In genomic region chr3:160665784-160666526, GRCh38 we compare ENCODE assay signal across 9 cellular contexts. TPM values are rescaled to one million over a fixed set of nuclear protein-coding genes. Genes with fewer than 3 reads are reported as not detected.
DNase-seq lines count a peak whose midpoint lies in the region; ATAC-seq and TF ChIP-seq lines count a peak whose summit lies in the region.
"Had no signal": no experiment of that assay in that cellular context is flagged by ENCODE, and none has a peak within 500 bp of the region (broad histone marks: within the 10 kb centered on the region; RNA-seq: fewer than 3 reads in every experiment).

No MANE protein-coding gene starts in this region.

- TF ChIP-seq CTCF in HFFc6 (IDR thresholded peaks at IDR 0.05), result no peak
- no peak for TF ChIP-seq CTCF in foreskin keratinocyte (conservative IDR thresholded peaks at IDR 0.05)
- no peak for TF ChIP-seq CTCF in endodermal cell (conservative IDR thresholded peaks at IDR 0.05)

- ATAC-seq in foreskin keratinocyte, result no peak

- H3K4me1 ChIP-seq in foreskin keratinocyte (peaks cover 10% of the 10 kb centered on the region), endodermal cell (ENCODE audit: control insufficient read depth, insufficient read depth, low read length) (peaks cover 11% of the 10 kb centered on the region)

- no peaks in the 10 kb centered on the region for H3K36me3 ChIP-seq in endodermal cell (ENCODE audit: control insufficient read depth, insufficient read depth, low read length)

- H3K27ac ChIP-seq in foreskin keratinocyte (no peak overlapping the region), endodermal cell (ENCODE audit: low read depth, low read length) (no peak overlapping the region)

- H3K4me3 ChIP-seq in endodermal cell (ENCODE audit: low read length), result no peak overlapping the region

- H3K36me3 Mint-ChIP-seq in HFFc6 (ENCODE audit: low read depth) (peaks cover 5% of the 10 kb centered on the region; the same call in 1 of the 2 replicates), endodermal cell (ENCODE audit: low read depth) (no peaks in the 10 kb centered on the region)
- H3K36me3 Mint-ChIP-seq: activated naive CD4-positive, alpha-beta T cell treated with anti-CD3 and anti-CD28 coated beads, Interleukin-2, amount 50 U/mL, for 24 hours had no signal

- H3K4me3 Mint-ChIP-seq in HFFc6 (peak overlapping the region; percentile 63), endodermal cell (no peak overlapping the region)
- H3K4me3 Mint-ChIP-seq: activated naive CD4-positive, alpha-beta T cell treated with anti-CD3 and anti-CD28 coated beads, Interleukin-2, amount 50 U/mL, for 24 hours had no signal

- DNase-seq in NCI-H1105 treated with DMSO at 0.1 percent for 48 hours (lab: John Stamatoyannopoulos, UW), result peak; percentile 22
- DNase-seq in NCI-H1105 (lab: John Stamatoyannopoulos, UW), result no peak
- peak; percentile 86 for DNase-seq in HFFc6
- DNase-seq in NAMALWA (ENCODE audit: low spot score), result peak; percentile 46
- DNase-seq in foreskin keratinocyte, result peak; percentile 54 to 57
- no peak for DNase-seq in endodermal cell
- no peak for DNase-seq in GOT3 (lab: John Stamatoyannopoulos, UW)
- no peak for DNase-seq in dermis blood vessel endothelial cell

- H3K4me1 Mint-ChIP-seq in HFFc6 (ENCODE audit: low read depth) (peaks cover 40% of the 10 kb centered on the region), endodermal cell (peaks cover 23% of the 10 kb centered on the region)

- H3K9ac ChIP-seq in endodermal cell (ENCODE audit: extremely low read depth, low read length, poor library complexity, severe bottlenecking), result no peak overlapping the region

- no peaks in the 10 kb centered on the region for H3K9me3 ChIP-seq in endodermal cell (ENCODE audit: control insufficient read depth, low read length)

- H3K27me3 Mint-ChIP-seq in HFFc6 (ENCODE audit: insufficient read depth), result no peaks in the 10 kb centered on the region
- peaks cover 69% of the 10 kb centered on the region for H3K27me3 Mint-ChIP-seq in endodermal cell (ENCODE audit: insufficient read depth)

- WGBS in endodermal cell (ENCODE audit: insufficient coverage in 1 of 2, insufficient read length in 1 of 2), 2 experiments, result 58 to 61% methylated on average over 4 of the region's 4 CpGs

- H3K27ac Mint-ChIP-seq in HFFc6 (peak overlapping the region; percentile 84), endodermal cell (no peak overlapping the region)
- H3K27ac Mint-ChIP-seq: activated naive CD4-positive, alpha-beta T cell treated with anti-CD3 and anti-CD28 coated beads, Interleukin-2, amount 50 U/mL, for 24 hours had no signal

- H3K27me3 ChIP-seq in foreskin keratinocyte (no peaks in the 10 kb centered on the region), endodermal cell (ENCODE audit: control insufficient read depth, insufficient read depth, low read length, poor library complexity, severe bottlenecking) (peaks cover 53% of the 10 kb centered on the region)

- H3K9me3 Mint-ChIP-seq in HFFc6, result no peaks in the 10 kb centered on the region
- H3K9me3 Mint-ChIP-seq in endodermal cell, result no peaks in the 10 kb centered on the region
- H3K9me3 Mint-ChIP-seq: activated naive CD4-positive, alpha-beta T cell treated with anti-CD3 and anti-CD28 coated beads, Interleukin-2, amount 50 U/mL, for 24 hours had no signal

RNA-seq across cellular contexts. Expression of gene ARL14, which starts 11.0 kb away (rescaled TPM):
- total RNA-seq in HFFc6 (2021; fragmentation: NEBNext Ultra II Directional; extraction: Animal tissue kit (Norgen Biotek cat#: 25700)), result under 1 TPM in 3 of 6 experiments, not detected in 3; 0.14 to 0.22 (median 0.17) TPM
- total RNA-seq in foreskin keratinocyte (0.39 and 0.44 TPM in 2 replicates), endodermal cell (not detected), dermis blood vessel endothelial cell (not detected in 2 replicates)
- 0.28 and 0.36 TPM in 2 replicates for polyA plus RNA-seq in foreskin keratinocyte
- polyA plus RNA-seq in endodermal cell (2013, experiment 1 of 2), result not detected
- polyA plus RNA-seq in endodermal cell (2013, experiment 2 of 2), result not detected

Comparison
In these comparisons a context has a peak if more than half of its experiments do, and no peak if none do; other contexts are left out.
1. DNase-seq: peak in NCI-H1105 treated with DMSO at 0.1 percent for 48 hours (single experiment), HFFc6 (single experiment), NAMALWA (single experiment) and foreskin keratinocyte (2 of 2); none in NCI-H1105 (single experiment), endodermal cell (single experiment), GOT3 (single experiment) and dermis blood vessel endothelial cell (single experiment).